21 cellular contexts compared by ENCODE assay signal in genomic region chr16:85808926-85809325, GRCh38. TPM values are rescaled to one million over a fixed set of nuclear protein-coding genes. Genes with fewer than 3 reads are reported as not detected.
DNase-seq lines count a peak whose midpoint lies in the region; ATAC-seq and TF ChIP-seq lines count a peak whose summit lies in the region.
"Had no signal": no experiment of that assay in that cellular context is flagged by ENCODE, and none has a peak within 500 bp of the region (broad histone marks: within the 10 kb centered on the region; RNA-seq: fewer than 3 reads in every experiment).

No MANE protein-coding gene starts in this region.

- peaks cover 23% of the 10 kb centered on the region for H3K27me3 Mint-ChIP-seq in chondrocyte (ENCODE audit: low read depth)
- peaks cover 40% of the 10 kb centered on the region for H3K27me3 Mint-ChIP-seq in nephron progenitor cell (ENCODE audit: low read depth, poor library complexity)

- H3K4me1 ChIP-seq in right cardiac atrium (ENCODE audit: control insufficient read depth, insufficient read depth, low read length) (no peaks in the 10 kb centered on the region), BLaER1 (peaks cover 8% of the 10 kb centered on the region; the same call in 1 of the 2 replicates)
- H3K4me1 ChIP-seq: A549 had no signal

- no peak overlapping the region for H3K4me3 ChIP-seq in right cardiac atrium (ENCODE audit: low read length)
- no peak overlapping the region for H3K4me3 ChIP-seq in BLaER1
- H3K4me3 ChIP-seq: A549, GM12878, GM23338 had no signal

- DNase-seq in right cardiac atrium (no peak), Right ventricle myocardium inferior (ENCODE audit: missing footprints) (no peak), chondrocyte (ENCODE audit: low spot score) (peak; percentile 56), nephron progenitor cell (no peak), AG08395 (ENCODE audit: low spot score) (no peak), NCI-H774 (lab: John Stamatoyannopoulos, UW) (no peak)
- DNase-seq: 8988T; ACHN; CD4-positive, CD25-positive, alpha-beta regulatory T cell; CD8-positive, alpha-beta memory T cell; DMS 273 treated with DMSO at 0.1 percent for 48 hours; DMS79; EL; GDM1; H9 had no signal

- H4K20me1 ChIP-seq in BLaER1: peaks cover 25% of the 10 kb centered on the region

- H3K9me3 Mint-ChIP-seq in chondrocyte (ENCODE audit: low read depth) (no peaks in the 10 kb centered on the region), nephron progenitor cell (no peaks in the 10 kb centered on the region)
- H3K9me3 Mint-ChIP-seq: CD8-positive, alpha-beta memory T cell; GM23338; H9 had no signal

- H3K27me3 ChIP-seq in right cardiac atrium (ENCODE audit: control insufficient read depth, insufficient read depth) (no peaks in the 10 kb centered on the region), BLaER1 (peaks cover 26% of the 10 kb centered on the region)

- H3K9me3 ChIP-seq in right cardiac atrium (ENCODE audit: control insufficient read depth, low read length) (no peaks in the 10 kb centered on the region), BLaER1 (peaks cover 4% of the 10 kb centered on the region; the same call in 1 of the 2 replicates)
- H3K9me3 ChIP-seq: A549 had no signal

- peak overlapping the region; percentile 22 for H3K4me2 ChIP-seq in BLaER1
- H3K4me2 ChIP-seq: A549, GM23338 had no signal

- peaks cover 35% of the 10 kb centered on the region for H3K36me3 ChIP-seq in BLaER1

- H3K9ac ChIP-seq in BLaER1: no peak overlapping the region

- H3K27ac Mint-ChIP-seq in chondrocyte (ENCODE audit: unreplicated experiment) (no peak overlapping the region), nephron progenitor cell (peak overlapping the region; percentile 90)
- H3K27ac Mint-ChIP-seq: CD4-positive, CD25-positive, alpha-beta regulatory T cell; CD8-positive, alpha-beta memory T cell; GM23338 had no signal

- peaks cover 21% of the 10 kb centered on the region for H3K36me3 Mint-ChIP-seq in chondrocyte (ENCODE audit: low read depth)
- peaks cover 36% of the 10 kb centered on the region for H3K36me3 Mint-ChIP-seq in nephron progenitor cell (ENCODE audit: low read depth)

- TF ChIP-seq CTCF in chondrocyte (IDR thresholded peaks at IDR 0.05): no peak
- no peak for TF ChIP-seq CTCF in nephron progenitor cell (IDR thresholded peaks at IDR 0.05)

- intact Hi-C loops in right cardiac atrium (cut with DNase I) (no loop called here), Right ventricle myocardium inferior (cut with DNase I) (no loop called here)

- 93% methylated on average over 7 of the region's 7 CpGs for WGBS in right cardiac atrium

- H3K27ac ChIP-seq in right cardiac atrium (ENCODE audit: low read length) (no peak overlapping the region), BLaER1 (no peak overlapping the region)
- H3K27ac ChIP-seq: A549, C4-2B had no signal

- no peak overlapping the region for H3K4me3 Mint-ChIP-seq in chondrocyte (ENCODE audit: unreplicated experiment)
- H3K4me3 Mint-ChIP-seq in nephron progenitor cell: no peak overlapping the region
- H3K4me3 Mint-ChIP-seq: CD8-positive, alpha-beta memory T cell; GM23338; H9 had no signal

- ATAC-seq in right cardiac atrium (peak; percentile 22 to 26), Right ventricle myocardium inferior (no peak)
- ATAC-seq: GM12878, GM23338, HCT116 had no signal

- no peaks in the 10 kb centered on the region for H3K4me1 Mint-ChIP-seq in chondrocyte (ENCODE audit: low read depth)
- peaks cover 12% of the 10 kb centered on the region for H3K4me1 Mint-ChIP-seq in nephron progenitor cell

RNA-seq across cellular contexts. Expression of gene COX4I1, which starts 9.4 kb away (rescaled TPM):
- total RNA-seq in right cardiac atrium (1,000 to 10,000 TPM; 1,306 to 1,768 (median 1,579) TPM), Right ventricle myocardium inferior (2,129 TPM), chondrocyte (341 to 345 TPM (median 344 TPM) in 3 replicates)
- 4,150 TPM for polyA plus RNA-seq in right cardiac atrium

RNA-seq across cellular contexts. Expression of gene EMC8, which starts 9.6 kb away (rescaled TPM):
- 10 to 100 TPM; 18.5 to 22.0 (median 21.2) TPM for total RNA-seq in right cardiac atrium
- 13.8 TPM for polyA plus RNA-seq in right cardiac atrium
- 25.8 TPM for total RNA-seq in Right ventricle myocardium inferior
- total RNA-seq in chondrocyte: 26.3 to 30.1 TPM (median 27.4 TPM) in 3 replicates

RNA-seq across cellular contexts. Expression of gene C16orf74, which starts 58.0 kb away (rescaled TPM):
- total RNA-seq in right cardiac atrium (1 to 10 TPM; 1.1 to 2.1 (median 1.4) TPM), Right ventricle myocardium inferior (0.95 TPM), chondrocyte (0.82 to 1.6 TPM (median 1.0 TPM) in 3 replicates)
- 1.8 TPM for polyA plus RNA-seq in right cardiac atrium
